ENCODE assay signal across 1 cellular context in genomic region chr6:13328076-13328874, GRCh38.
TF ChIP-seq lines count a peak whose summit lies in the region.

TSS of gene TBC1D7 (minus strand) at chr6:13328537. CDS start at chr6:13326898, 1,639 bp downstream.

TF ChIP-seq in H1, 55 proteins besides CTCF, POLR2A, EP300 and RAD21 (continued from another document):
- TF ChIP-seq ATF3 (IDR thresholded peaks at IDR 0.05; ENCODE audit: insufficient read depth, low read depth, low read length), result no peak
- TF ChIP-seq YY1 (IDR thresholded peaks at IDR 0.05; ENCODE audit: low read depth, low read length), result 0 out of 2 replicates have a peak, but pooled peaks have one; percentile 1
- peak; percentile 83 for TF ChIP-seq E2F6 (IDR thresholded peaks at IDR 0.05)
- TF ChIP-seq SRF (IDR thresholded peaks at IDR 0.05; ENCODE audit: low read depth, low read length), result no peak
- TF ChIP-seq RXRA (IDR thresholded peaks at IDR 0.05; ENCODE audit: insufficient read depth, low read depth, low read length), result no peak
- TF ChIP-seq SIN3A (conservative IDR thresholded peaks at IDR 0.05 in 1 of 2, IDR thresholded peaks at IDR 0.05 in 1 of 2; ENCODE audit: low read depth in 1 of 2, low read length in 2 of 2), result 0 out of 4 replicates have a peak, but pooled peaks of 1 of the 2 experiments have one; percentile 25
- TF ChIP-seq SP1 (IDR thresholded peaks at IDR 0.05; ENCODE audit: low read depth, low read length), result no peak
- TF ChIP-seq CHD7 (IDR thresholded peaks at IDR 0.05; ENCODE audit: insufficient replicate concordance, low read length), result no peak
- no peak for TF ChIP-seq HDAC6 (IDR thresholded peaks at IDR 0.05; ENCODE audit: low read depth, low read length)
- no peak for TF ChIP-seq EGR1 (IDR thresholded peaks at IDR 0.05; ENCODE audit: borderline replicate concordance, low read depth, low read length)
- no peak for TF ChIP-seq GTF2F1 (IDR thresholded peaks at IDR 0.05; ENCODE audit: borderline replicate concordance, low read depth, low read length)
- no peak for TF ChIP-seq TCF12 (IDR thresholded peaks at IDR 0.05; ENCODE audit: low read depth, low read length)
- no peak for TF ChIP-seq CBX8 (IDR thresholded peaks at IDR 0.05; ENCODE audit: borderline replicate concordance, low read depth, low read length)
- TF ChIP-seq SIX5 (IDR thresholded peaks at IDR 0.05; ENCODE audit: low read depth, low read length), result no peak
- TF ChIP-seq SUZ12 (IDR thresholded peaks at IDR 0.05; ENCODE audit: low read length), result no peak
- TF ChIP-seq POLR2AphosphoS5 (IDR thresholded peaks at IDR 0.05; ENCODE audit: low read depth, low read length), result peak; percentile 82
- TF ChIP-seq CHD2 (IDR thresholded peaks at IDR 0.05; ENCODE audit: low read length), result peak; percentile 46; the same call in 1 of the 2 replicates
- peak; percentile 74 for TF ChIP-seq CREB1 (IDR thresholded peaks at IDR 0.05)
- no peak for TF ChIP-seq GABPA (IDR thresholded peaks at IDR 0.05; ENCODE audit: borderline replicate concordance, insufficient read depth, low read length)
- peak; percentile 83 for TF ChIP-seq ASH2L (IDR thresholded peaks at IDR 0.05; ENCODE audit: low read length)
- TF ChIP-seq TEAD4 (IDR thresholded peaks at IDR 0.05; ENCODE audit: low read depth, low read length), result no peak
- peak; percentile 92 for TF ChIP-seq NRF1 (IDR thresholded peaks at IDR 0.05; ENCODE audit: low read depth, low read length)
- no peak for TF ChIP-seq RNF2 (IDR thresholded peaks at IDR 0.05; ENCODE audit: borderline replicate concordance, low read depth, low read length, missing control alignments, poor library complexity, severe bottlenecking)
- no peak for TF ChIP-seq SIRT6 (IDR thresholded peaks at IDR 0.05; ENCODE audit: low read length)
- peak; percentile 61 for TF ChIP-seq TBP (IDR thresholded peaks at IDR 0.05; ENCODE audit: low read depth, low read length)
- peak; percentile 64; the same call in 1 of the 2 replicates for TF ChIP-seq RBBP5 (IDR thresholded peaks at IDR 0.05; ENCODE audit: borderline replicate concordance, low read depth, low read length)
- no peak for TF ChIP-seq BACH1 (IDR thresholded peaks at IDR 0.05; ENCODE audit: low read length)
- TF ChIP-seq USF2 (IDR thresholded peaks at IDR 0.05; ENCODE audit: low read length), result no peak
- no peak for TF ChIP-seq CBX5 (IDR thresholded peaks at IDR 0.05; ENCODE audit: low read depth, low read length)
- no peak for TF ChIP-seq CEBPB (IDR thresholded peaks at IDR 0.05; ENCODE audit: low read depth, low read length)
- peak; percentile 71 for TF ChIP-seq TAF1 (IDR thresholded peaks at IDR 0.05; ENCODE audit: low read depth, low read length)
- TF ChIP-seq KDM5A (IDR thresholded peaks at IDR 0.05; ENCODE audit: low read length), result no peak
- no peak for TF ChIP-seq EZH2 (IDR thresholded peaks at IDR 0.05; ENCODE audit: low read depth, low read length, severe bottlenecking)
- no peak for TF ChIP-seq JUND (IDR thresholded peaks at IDR 0.05; ENCODE audit: low read length)
- TF ChIP-seq NANOG (IDR thresholded peaks at IDR 0.05; ENCODE audit: insufficient read depth, low read depth, low read length, poor library complexity, severe bottlenecking), result no peak
- TF ChIP-seq BCL11A (IDR thresholded peaks at IDR 0.05; ENCODE audit: low read depth in 2 of 2, low read length in 2 of 2), result no peak
- TF ChIP-seq ATF2 (IDR thresholded peaks at IDR 0.05; ENCODE audit: low read length), result no peak
- TF ChIP-seq PHF8 (conservative IDR thresholded peaks at IDR 0.05; ENCODE audit: low read depth, low read length), result peak; percentile 85
- TF ChIP-seq SP2 (IDR thresholded peaks at IDR 0.05; ENCODE audit: low read length), result no peak
- TF ChIP-seq BRCA1 (IDR thresholded peaks at IDR 0.05; ENCODE audit: low read depth, low read length), result no peak
- no peak for TF ChIP-seq JUN (IDR thresholded peaks at IDR 0.05; ENCODE audit: low read depth, low read length)
- no peak for TF ChIP-seq SAP30 (IDR thresholded peaks at IDR 0.05; ENCODE audit: insufficient read depth, insufficient replicate concordance, low read length)
- no peak for TF ChIP-seq SP4 (IDR thresholded peaks at IDR 0.05; ENCODE audit: low read length)
- no peak for TF ChIP-seq FOSL1 (IDR thresholded peaks at IDR 0.05; ENCODE audit: insufficient read depth, low read depth, low read length)
- TF ChIP-seq KDM1A (IDR thresholded peaks at IDR 0.05; ENCODE audit: borderline replicate concordance, low read length), result no peak
- peak; percentile 63 for TF ChIP-seq KDM4A (IDR thresholded peaks at IDR 0.05; ENCODE audit: low read depth, low read length, severe bottlenecking)
- TF ChIP-seq HDAC2 (IDR thresholded peaks at IDR 0.05; ENCODE audit: borderline replicate concordance in 1 of 2, low read depth in 2 of 2, low read length in 2 of 2), result no peak
